1 cellular context compared by ENCODE assay signal in genomic region chr17:27921599-27921998, GRCh38.
A peak's percentile ranks its signal among the peaks of the same experiment; 100 is the strongest.
TF ChIP-seq lines count a peak whose summit lies in the region.

No MANE protein-coding gene starts in this region.

TF ChIP-seq in HEK293, 187 proteins besides CTCF, POLR2A, EP300 and RAD21 (continued from another document and continues in another):
- TF ChIP-seq ZNF518A (tag by site-specific recombination; conservative IDR thresholded peaks at IDR 0.05; ENCODE audit: low read depth) (peak; percentile 71; the same call in 1 of the 2 replicates), ZFP3 (tag by site-specific recombination; IDR thresholded peaks at IDR 0.05; ENCODE audit: low read depth) (no peak), ZNF433 (tag by site-specific recombination; IDR thresholded peaks at IDR 0.05; ENCODE audit: low read depth) (no peak), AEBP2 (tag by site-specific recombination; IDR thresholded peaks at IDR 0.05; ENCODE audit: borderline replicate concordance) (no peak), SP7 (tag by site-specific recombination; IDR thresholded peaks at IDR 0.05) (no peak), ZNF121 (tag by site-specific recombination; IDR thresholded peaks at IDR 0.05) (no peak), ZNF214 (tag by site-specific recombination; IDR thresholded peaks at IDR 0.05; ENCODE audit: borderline replicate concordance) (no peak), ZBTB17 (tag by site-specific recombination; IDR thresholded peaks at IDR 0.05) (no peak), ZNF394 (tag by site-specific recombination; IDR thresholded peaks at IDR 0.05; ENCODE audit: borderline replicate concordance) (peak; percentile 74; the same call in 1 of the 2 replicates), ZNF610 (tag by site-specific recombination; IDR thresholded peaks at IDR 0.05; ENCODE audit: borderline replicate concordance) (no peak), ZNF26 (tag by site-specific recombination; IDR thresholded peaks at IDR 0.05) (no peak), ZNF274 (IDR thresholded peaks at IDR 0.05; ENCODE audit: low read length) (no peak), ZNF274 (tag by site-specific recombination; IDR thresholded peaks at IDR 0.05; ENCODE audit: borderline replicate concordance) (no peak), ZSCAN30 (tag by site-specific recombination; IDR thresholded peaks at IDR 0.05) (no peak), ZNF23 (tag by site-specific recombination; IDR thresholded peaks at IDR 0.05; ENCODE audit: borderline replicate concordance) (no peak), KLF17 (tag by site-specific recombination; IDR thresholded peaks at IDR 0.05) (no peak), ZNF555 (tag by site-specific recombination; conservative IDR thresholded peaks at IDR 0.05) (peak; percentile 39), ZBTB1 (tag by site-specific recombination; IDR thresholded peaks at IDR 0.05) (no peak), ZNF169 (tag by site-specific recombination; IDR thresholded peaks at IDR 0.05) (no peak), ZNF223 (tag by site-specific recombination; IDR thresholded peaks at IDR 0.05) (no peak), ZNF580 (tag by site-specific recombination; IDR thresholded peaks at IDR 0.05) (no peak), BCL11A (tag by site-specific recombination; IDR thresholded peaks at IDR 0.05; ENCODE audit: low read depth) (no peak), ZNF280D (tag by site-specific recombination; IDR thresholded peaks at IDR 0.05) (no peak), SETDB1 (IDR thresholded peaks at IDR 0.05; ENCODE audit: insufficient read length, low read length) (no peak), HOXD13 (CRISPR knock-in tag; IDR thresholded peaks at IDR 0.05; ENCODE audit: borderline replicate concordance) (no peak), ELK4 (IDR thresholded peaks at IDR 0.05; ENCODE audit: borderline replicate concordance, low read depth, low read length) (no peak), SCRT2 (tag by site-specific recombination; IDR thresholded peaks at IDR 0.05) (no peak), ZNF623 (tag by site-specific recombination; IDR thresholded peaks at IDR 0.05) (peak; percentile 47; the same call in 1 of the 2 replicates), MEIS1 (CRISPR knock-in tag; IDR thresholded peaks at IDR 0.05; ENCODE audit: borderline replicate concordance) (no peak), ZBTB11 (tag by site-specific recombination; conservative IDR thresholded peaks at IDR 0.05; ENCODE audit: low read depth) (peak; percentile 55), ZNF560 (tag by site-specific recombination; IDR thresholded peaks at IDR 0.05; ENCODE audit: borderline replicate concordance) (0 out of 2 replicates have a peak, but pooled peaks have one; percentile 6), ZNF18 (tag by site-specific recombination; IDR thresholded peaks at IDR 0.05) (no peak), ZNF837 (tag by site-specific recombination; IDR thresholded peaks at IDR 0.05) (no peak), ZNF76 (tag by site-specific recombination; IDR thresholded peaks at IDR 0.05; ENCODE audit: borderline replicate concordance, low read depth) (no peak), ZNF184 (tag by site-specific recombination; IDR thresholded peaks at IDR 0.05) (no peak), ZNF426 (tag by site-specific recombination; IDR thresholded peaks at IDR 0.05) (peak; percentile 56), ZNF449 (tag by site-specific recombination; IDR thresholded peaks at IDR 0.05) (no peak), ZNF670 (tag by site-specific recombination; IDR thresholded peaks at IDR 0.05; ENCODE audit: low read depth) (no peak), IKZF3 (tag by site-specific recombination; IDR thresholded peaks at IDR 0.05) (no peak), ZNF677 (tag by site-specific recombination; IDR thresholded peaks at IDR 0.05) (no peak), ZNF354C (tag by site-specific recombination; IDR thresholded peaks at IDR 0.05; ENCODE audit: borderline replicate concordance, low read depth) (no peak)
